ENCODE assay signal across 8 cellular contexts in the genomic region with DNA sequence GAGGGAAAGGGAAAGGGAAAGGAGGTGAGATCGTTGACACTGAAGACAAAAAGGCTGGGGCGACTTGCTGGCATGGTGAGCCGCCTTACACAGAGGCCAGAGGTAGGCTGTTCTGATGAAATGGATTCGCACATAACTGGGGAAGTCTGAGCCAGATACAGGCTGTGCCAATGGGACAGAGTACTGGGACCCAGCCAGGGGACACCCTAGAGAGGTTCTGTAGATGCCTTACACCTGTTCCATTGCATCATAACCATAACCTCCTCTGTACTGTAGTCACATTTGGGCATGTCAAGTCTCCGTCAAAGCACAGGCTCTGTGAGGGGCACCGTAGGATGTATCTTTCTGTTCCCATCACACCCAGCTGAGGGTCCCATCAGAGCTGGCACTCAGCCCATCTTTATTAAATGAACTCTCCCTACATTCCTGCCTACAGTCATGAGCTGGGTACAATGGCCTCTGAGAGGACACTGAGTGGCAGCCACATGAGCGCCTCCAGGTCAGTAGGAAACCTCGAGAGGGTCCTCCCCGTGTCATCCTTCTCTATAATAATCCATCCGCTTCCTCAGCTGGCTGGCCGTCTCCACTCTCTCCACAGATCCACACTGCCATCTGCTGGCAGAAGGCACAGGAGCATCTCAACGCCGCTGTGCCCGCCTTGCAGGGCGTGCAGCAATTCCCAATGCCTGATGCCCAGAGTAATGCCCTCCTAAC.
DNase-seq lines count a peak whose midpoint lies in the region; ATAC-seq and TF ChIP-seq lines count a peak whose summit lies in the region.

No MANE protein-coding gene starts in this region.

- H3K4me3 Mint-ChIP-seq in T-cell = peak overlapping the region in 1 of 3 donors; percentile 54

- no peak overlapping the region for H3K27ac Mint-ChIP-seq in T-cell

- peak; percentile 91 for TF ChIP-seq CTCF in GM12874 (IDR thresholded peaks at IDR 0.05; ENCODE audit: insufficient read depth, low read depth, low read length)

- intact Hi-C loops in left ventricle myocardium superior (cut with micrococcal nuclease) = no loop called here
- intact Hi-C loops in sciatic nerve (cut with DNase I) = no loop called here

- DNase-seq in HEK293T (ENCODE audit: extremely low spot score) (peak; percentile 90), MV-4-11 (lab: John Stamatoyannopoulos, UW) (peak; percentile 47), T-cell (peak; percentile 27 to 73 (median 60)), amniotic epithelial cell (ENCODE audit: low read depth) (peak; percentile 55), left ventricle myocardium superior (peak; percentile 81), sciatic nerve (ENCODE audit: low spot score) (peak; percentile 91), cortex of kidney (lab: John Stamatoyannopoulos, UW) (no peak)

- no peaks in the 10 kb centered on the region for H3K36me3 Mint-ChIP-seq in T-cell

- no peaks in the 10 kb centered on the region for H3K9me3 Mint-ChIP-seq in T-cell

- peak; percentile 72 to 86 (median 78) for ATAC-seq in T-cell (replicated peaks in 1 of 4)
- ATAC-seq in left ventricle myocardium superior = peak; percentile 92
- ATAC-seq in sciatic nerve = peak; percentile 89

- POLR2A ChIA-PET in HEK293T (lab: Yijun Ruan, JAX) (no interaction called here), T-cell (lab: Charles Lee) (no interaction called here)

- H3K27me3 Mint-ChIP-seq in T-cell = peaks cover 0 to 4% of the 10 kb centered on the region in 2 donors

- CTCF ChIA-PET in HEK293T (lab: Yijun Ruan, JAX) = interaction anchor here (0.6 to 1.0 kb wide), 3 partner anchors 32 to 1207 kb away, joined by 3 to 4 read pairs (median 3); no protein-coding TSS in a partner anchor
- CTCF ChIA-PET in T-cell (lab: Charles Lee) = interaction anchor here in 1 of 2 donors (0.8 to 1.1 kb wide), 2 partner anchors 11 to 19 kb away, joined by 3 to 4 read pairs; no protein-coding TSS in a partner anchor

- H3K4me1 Mint-ChIP-seq in T-cell = peaks cover 17 to 19% (median 18%) of the 10 kb centered on the region in 3 donors

TF ChIP-seq in HEK293T, 16 proteins besides CTCF, POLR2A, EP300 and RAD21:
- TF ChIP-seq BHLHE40 (IDR thresholded peaks at IDR 0.05; ENCODE audit: borderline replicate concordance) (no peak), ZNF384 (IDR thresholded peaks at IDR 0.05) (no peak), FOXK2 (IDR thresholded peaks at IDR 0.05) (no peak), NFRKB (IDR thresholded peaks at IDR 0.05) (no peak), TARDBP (IDR thresholded peaks at IDR 0.05) (no peak), HDGF (IDR thresholded peaks at IDR 0.05; ENCODE audit: borderline replicate concordance) (no peak), ARNT (IDR thresholded peaks at IDR 0.05) (no peak), FOXA1 (IDR thresholded peaks at IDR 0.05) (no peak)
- TF ChIP-seq, protein P1, sequence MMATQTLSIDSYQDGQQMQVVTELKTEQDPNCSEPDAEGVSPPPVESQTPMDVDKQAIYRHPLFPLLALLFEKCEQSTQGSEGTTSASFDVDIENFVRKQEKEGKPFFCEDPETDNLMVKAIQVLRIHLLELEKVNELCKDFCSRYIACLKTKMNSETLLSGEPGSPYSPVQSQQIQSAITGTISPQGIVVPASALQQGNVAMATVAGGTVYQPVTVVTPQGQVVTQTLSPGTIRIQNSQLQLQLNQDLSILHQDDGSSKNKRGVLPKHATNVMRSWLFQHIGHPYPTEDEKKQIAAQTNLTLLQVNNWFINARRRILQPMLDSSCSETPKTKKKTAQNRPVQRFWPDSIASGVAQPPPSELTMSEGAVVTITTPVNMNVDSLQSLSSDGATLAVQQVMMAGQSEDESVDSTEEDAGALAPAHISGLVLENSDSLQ (IDR thresholded peaks at IDR 0.05) = no peak
